1 cellular context compared by ENCODE assay signal in genomic region chr1:22413799-22414198, GRCh38.
A peak's percentile ranks its signal among the peaks of the same experiment; 100 is the strongest.
TF ChIP-seq lines count a peak whose summit lies in the region.

No MANE protein-coding gene starts in this region.

TF ChIP-seq in K562, 482 proteins besides CTCF, POLR2A, EP300 and RAD21 (continued from another document):
- TF ChIP-seq TRIM25 (IDR thresholded peaks at IDR 0.05; ENCODE audit: borderline replicate concordance) (no peak), MIER1 (IDR thresholded peaks at IDR 0.05; ENCODE audit: low read depth) (no peak), E2F6 (IDR thresholded peaks at IDR 0.05; ENCODE audit: borderline replicate concordance in 1 of 2, extremely low read depth in 1 of 2, insufficient read depth in 1 of 2, insufficient read length in 1 of 2, low read depth in 1 of 2, low read length in 1 of 2, poor library complexity in 1 of 2, severe bottlenecking in 1 of 2) (no peak), EGR1 (conservative IDR thresholded peaks at IDR 0.05) (no peak), BCOR (IDR thresholded peaks at IDR 0.05) (peak; percentile 61; the same call in 1 of the 2 replicates), ZNF134 (CRISPR knock-in tag; conservative IDR thresholded peaks at IDR 0.05) (no peak), KLF13 (tag; IDR thresholded peaks at IDR 0.05; ENCODE audit: borderline replicate concordance, low read depth) (no peak), TCF15 (CRISPR knock-in tag; IDR thresholded peaks at IDR 0.05) (no peak), CUX1 (CRISPR knock-in tag; IDR thresholded peaks at IDR 0.05) (no peak)
- TF ChIP-seq, protein P1, sequence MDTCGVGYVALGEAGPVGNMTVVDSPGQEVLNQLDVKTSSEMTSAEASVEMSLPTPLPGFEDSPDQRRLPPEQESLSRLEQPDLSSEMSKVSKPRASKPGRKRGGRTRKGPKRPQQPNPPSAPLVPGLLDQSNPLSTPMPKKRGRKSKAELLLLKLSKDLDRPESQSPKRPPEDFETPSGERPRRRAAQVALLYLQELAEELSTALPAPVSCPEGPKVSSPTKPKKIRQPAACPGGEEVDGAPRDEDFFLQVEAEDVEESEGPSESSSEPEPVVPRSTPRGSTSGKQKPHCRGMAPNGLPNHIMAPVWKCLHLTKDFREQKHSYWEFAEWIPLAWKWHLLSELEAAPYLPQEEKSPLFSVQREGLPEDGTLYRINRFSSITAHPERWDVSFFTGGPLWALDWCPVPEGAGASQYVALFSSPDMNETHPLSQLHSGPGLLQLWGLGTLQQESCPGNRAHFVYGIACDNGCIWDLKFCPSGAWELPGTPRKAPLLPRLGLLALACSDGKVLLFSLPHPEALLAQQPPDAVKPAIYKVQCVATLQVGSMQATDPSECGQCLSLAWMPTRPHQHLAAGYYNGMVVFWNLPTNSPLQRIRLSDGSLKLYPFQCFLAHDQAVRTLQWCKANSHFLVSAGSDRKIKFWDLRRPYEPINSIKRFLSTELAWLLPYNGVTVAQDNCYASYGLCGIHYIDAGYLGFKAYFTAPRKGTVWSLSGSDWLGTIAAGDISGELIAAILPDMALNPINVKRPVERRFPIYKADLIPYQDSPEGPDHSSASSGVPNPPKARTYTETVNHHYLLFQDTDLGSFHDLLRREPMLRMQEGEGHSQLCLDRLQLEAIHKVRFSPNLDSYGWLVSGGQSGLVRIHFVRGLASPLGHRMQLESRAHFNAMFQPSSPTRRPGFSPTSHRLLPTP (IDR thresholded peaks at IDR 0.05; ENCODE audit: borderline replicate concordance, extremely low read depth, insufficient read length) = no peak
